In the genomic region with DNA sequence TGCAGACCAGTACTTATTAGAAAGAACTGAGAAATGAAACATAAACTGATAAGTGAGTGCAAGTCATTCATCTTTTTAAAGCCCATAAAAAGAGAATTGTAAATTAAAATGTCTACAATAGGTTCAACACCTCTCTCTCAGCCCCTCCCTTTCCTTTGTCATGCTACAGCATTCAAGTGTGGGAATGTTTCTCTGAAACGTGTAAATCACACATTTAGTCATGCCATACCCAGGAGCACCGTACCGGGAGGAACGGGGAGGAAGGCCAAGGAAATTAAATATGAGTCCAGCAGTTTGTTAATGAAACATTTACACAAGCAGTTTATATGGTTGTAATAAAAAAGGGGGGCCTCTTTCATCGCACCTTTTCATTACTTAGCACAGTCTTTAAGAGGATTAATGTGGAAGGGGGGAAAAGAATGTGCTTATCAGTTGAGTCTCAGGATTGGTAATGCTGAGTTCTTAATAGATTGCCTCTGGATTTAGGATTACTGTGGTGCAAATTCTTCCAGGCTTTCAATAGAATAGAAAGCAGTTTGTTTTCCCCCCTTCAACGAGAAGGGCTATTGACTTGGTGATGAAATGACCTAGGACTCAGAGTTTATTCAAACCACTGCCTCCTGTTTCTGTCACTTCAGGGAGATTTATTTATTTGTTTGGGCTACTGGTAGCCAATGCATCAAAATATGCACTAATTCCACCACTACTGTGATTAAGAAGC, we compare ENCODE assay signal across 12 cellular contexts.
A peak's percentile ranks its signal among the peaks of the same experiment; 100 is the strongest.
DNase-seq lines count a peak whose midpoint lies in the region; ATAC-seq and TF ChIP-seq lines count a peak whose summit lies in the region.
"Had no signal": no experiment of that assay in that cellular context is flagged by ENCODE, and none has a peak within 500 bp of the region (broad histone marks: within the 10 kb centered on the region; RNA-seq: fewer than 3 reads in every experiment).

No MANE protein-coding gene starts in this region.

- H3K36me3 ChIP-seq in SU-DHL-6 (ENCODE audit: low read length): no peaks in the 10 kb centered on the region
- H3K36me3 ChIP-seq in mesenchymal stem cell (ENCODE audit: control insufficient read depth in 1 of 2, insufficient read depth in 2 of 2, low read depth in 1 of 2, low read length in 2 of 2): no peaks in the 10 kb centered on the region
- no peaks in the 10 kb centered on the region for H3K36me3 ChIP-seq in esophagus muscularis mucosa

- no peaks in the 10 kb centered on the region for H3K4me1 Mint-ChIP-seq in activated CD4-positive, alpha-beta T cell treated with anti-CD3 and anti-CD28 coated beads, Interleukin-2, amount 10 ng/mL, durations not matched to agents 7 days and 5 days
- H3K4me1 Mint-ChIP-seq: activated naive CD4-positive, alpha-beta T cell treated with anti-CD3 and anti-CD28 coated beads, Interleukin-2, amount 10 ng/mL, durations not matched to agents 7 days and 5 days; T-helper 17 cell had no signal

- no peak overlapping the region for H3K27ac Mint-ChIP-seq in activated CD4-positive, alpha-beta T cell treated with anti-CD3 and anti-CD28 coated beads, Interleukin-2, amount 10 ng/mL, durations not matched to agents 7 days and 5 days
- H3K27ac Mint-ChIP-seq: activated CD8-positive, alpha-beta T cell treated with anti-CD3 and anti-CD28 coated beads for 36 hours; activated naive CD4-positive, alpha-beta T cell treated with anti-CD3 and anti-CD28 coated beads, Interleukin-2, amount 10 ng/mL, durations not matched to agents 7 days and 5 days; T-helper 17 cell had no signal

- H3K27me3 ChIP-seq in SU-DHL-6 (ENCODE audit: low read length) (no peaks in the 10 kb centered on the region), mesenchymal stem cell (ENCODE audit: control insufficient read depth in 1 of 2, insufficient read depth in 1 of 2, low read length in 2 of 2) (no peaks in the 10 kb centered on the region), esophagus muscularis mucosa (no peaks in the 10 kb centered on the region)

- H4K20me1 ChIP-seq in SU-DHL-6 (ENCODE audit: low read depth, low read length): no peaks in the 10 kb centered on the region

- no peak overlapping the region for H4K91ac ChIP-seq in mesenchymal stem cell (ENCODE audit: low read length)

- H3F3A ChIP-seq in SU-DHL-6 (ENCODE audit: insufficient read depth): peaks cover 28% of the 10 kb centered on the region

- no peak for TF ChIP-seq CTCF in SU-DHL-6 (IDR thresholded peaks at IDR 0.05; ENCODE audit: insufficient read depth, low read length, poor library complexity, severe bottlenecking)
- TF ChIP-seq CTCF in esophagus muscularis mucosa (IDR thresholded peaks at IDR 0.05): no peak

- H3K9ac ChIP-seq in SU-DHL-6 (ENCODE audit: low read length): peak overlapping the region; percentile 54
- no peak overlapping the region for H3K9ac ChIP-seq in mesenchymal stem cell (ENCODE audit: low read length)

- intact Hi-C loops in esophagus muscularis mucosa (cut with DNase I): no loop called here

- no peaks in the 10 kb centered on the region for H3K79me2 ChIP-seq in SU-DHL-6 (ENCODE audit: insufficient read depth, low read length)

- TF ChIP-seq POLR2A in esophagus muscularis mucosa (IDR thresholded peaks at IDR 0.05; ENCODE audit: low read depth): no peak

- H2AK5ac ChIP-seq in mesenchymal stem cell (ENCODE audit: low read length, severe bottlenecking): no peak overlapping the region

- no peaks in the 10 kb centered on the region for H3K9me2 ChIP-seq in SU-DHL-6 (replicated peaks; ENCODE audit: insufficient read depth, low read length)

- peak overlapping the region; percentile 89 for H3K27ac ChIP-seq in SU-DHL-6 (ENCODE audit: low read depth, low read length)
- no peak overlapping the region for H3K27ac ChIP-seq in mesenchymal stem cell (ENCODE audit: low read length, poor library complexity, severe bottlenecking)
- H3K27ac ChIP-seq in esophagus muscularis mucosa (replicated peaks in 1 of 4): no peak overlapping the region

- H3K4me3 Mint-ChIP-seq in activated CD4-positive, alpha-beta T cell treated with anti-CD3 and anti-CD28 coated beads, Interleukin-2, amount 10 ng/mL, durations not matched to agents 7 days and 5 days: no peak overlapping the region
- H3K4me3 Mint-ChIP-seq: activated CD8-positive, alpha-beta T cell treated with anti-CD3 and anti-CD28 coated beads for 36 hours; activated naive CD4-positive, alpha-beta T cell treated with anti-CD3 and anti-CD28 coated beads, Interleukin-2, amount 10 ng/mL, durations not matched to agents 7 days and 5 days; T-helper 17 cell had no signal

- H3K14ac ChIP-seq in mesenchymal stem cell (ENCODE audit: low read length in 2 of 2): no peak overlapping the region

- H3K4me3 ChIP-seq in SU-DHL-6 (ENCODE audit: insufficient read depth, low read length, poor library complexity, severe bottlenecking): peak overlapping the region; percentile 41
- no peak overlapping the region for H3K4me3 ChIP-seq in mesenchymal stem cell (ENCODE audit: insufficient read depth in 1 of 2, low read depth in 1 of 2, low read length in 2 of 2)
- H3K4me3 ChIP-seq in esophagus muscularis mucosa: no peak overlapping the region

- no peaks in the 10 kb centered on the region for H3K79me1 ChIP-seq in mesenchymal stem cell (replicated peaks; ENCODE audit: low read length, poor library complexity, severe bottlenecking)

- peak overlapping the region; percentile 54 for H4K8ac ChIP-seq in mesenchymal stem cell (ENCODE audit: low read length)

- peak overlapping the region; percentile 34 for H2BK120ac ChIP-seq in mesenchymal stem cell (ENCODE audit: low read depth, low read length)

- H2BK15ac ChIP-seq in mesenchymal stem cell (ENCODE audit: low read depth, poor library complexity, severe bottlenecking): no peak overlapping the region

- POLR2A ChIA-PET in activated CD4-positive, alpha-beta T cell treated with anti-CD3 and anti-CD28 coated beads, Interleukin-2, amount 10 ng/mL, durations not matched to agents 7 days and 5 days (lab: Charles Lee): no interaction called here

- H2AFZ ChIP-seq in SU-DHL-6 (ENCODE audit: low read depth, low read length, severe bottlenecking): peak overlapping the region; percentile 30
- H2AFZ ChIP-seq in mesenchymal stem cell (ENCODE audit: low read depth, low read length): no peak overlapping the region

- H3K36me3 Mint-ChIP-seq in activated CD4-positive, alpha-beta T cell treated with anti-CD3 and anti-CD28 coated beads, Interleukin-2, amount 10 ng/mL, durations not matched to agents 7 days and 5 days (ENCODE audit: low read depth): no peaks in the 10 kb centered on the region
- H3K36me3 Mint-ChIP-seq: activated naive CD4-positive, alpha-beta T cell treated with anti-CD3 and anti-CD28 coated beads, Interleukin-2, amount 10 ng/mL, durations not matched to agents 7 days and 5 days had no signal

- ATAC-seq in GM18498 (IDR thresholded peaks at IDR 0.05; ENCODE audit: unreplicated experiment) (peak; percentile 23), HG02763 (IDR thresholded peaks at IDR 0.05; ENCODE audit: unreplicated experiment) (peak; percentile 6), HG03565 (IDR thresholded peaks at IDR 0.05; ENCODE audit: unreplicated experiment) (no peak)
- ATAC-seq: activated CD8-positive, alpha-beta T cell treated with anti-CD3 and anti-CD28 coated beads for 36 hours; T-helper 17 cell had no signal

- H3K18ac ChIP-seq in mesenchymal stem cell (ENCODE audit: low read depth in 1 of 2, low read length in 2 of 2): peak overlapping the region in 1 of 2 experiments; percentile 79

- no peaks in the 10 kb centered on the region for H3K27me3 Mint-ChIP-seq in activated CD4-positive, alpha-beta T cell treated with anti-CD3 and anti-CD28 coated beads, Interleukin-2, amount 10 ng/mL, durations not matched to agents 7 days and 5 days
- H3K27me3 Mint-ChIP-seq: activated CD8-positive, alpha-beta T cell treated with anti-CD3 and anti-CD28 coated beads for 36 hours; activated naive CD4-positive, alpha-beta T cell treated with anti-CD3 and anti-CD28 coated beads, Interleukin-2, amount 10 ng/mL, durations not matched to agents 7 days and 5 days; T-helper 17 cell had no signal

- H3K4me2 ChIP-seq in SU-DHL-6 (ENCODE audit: low read depth, low read length, poor library complexity, severe bottlenecking) (peak overlapping the region; percentile 75), mesenchymal stem cell (ENCODE audit: low read length, poor library complexity, severe bottlenecking) (no peak overlapping the region)

- H3K4ac ChIP-seq in mesenchymal stem cell (ENCODE audit: low read depth in 1 of 2, low read length in 2 of 2): no peak overlapping the region

- H3K9me3 ChIP-seq in SU-DHL-6 (ENCODE audit: insufficient read depth, low read length): no peaks in the 10 kb centered on the region
- peaks cover 4% of the 10 kb centered on the region for H3K9me3 ChIP-seq in mesenchymal stem cell (ENCODE audit: control insufficient read depth, low read length)
- H3K9me3 ChIP-seq in esophagus muscularis mucosa: no peaks in the 10 kb centered on the region

- H3K4me1 ChIP-seq in mesenchymal stem cell (ENCODE audit: control insufficient read depth, insufficient read depth, low read depth, low read length) (no peaks in the 10 kb centered on the region), esophagus muscularis mucosa (peaks cover 5 to 20% (median 14%) of the 10 kb centered on the region in 4 donors)

- CTCF ChIA-PET in activated CD4-positive, alpha-beta T cell treated with anti-CD3 and anti-CD28 coated beads, Interleukin-2, amount 10 ng/mL, durations not matched to agents 7 days and 5 days (lab: Charles Lee): no interaction called here

- H3K23ac ChIP-seq in mesenchymal stem cell (ENCODE audit: low read length in 2 of 2): no peak overlapping the region

- TF ChIP-seq EP300 in esophagus muscularis mucosa (IDR thresholded peaks at IDR 0.05): no peak

- H2BK12ac ChIP-seq in mesenchymal stem cell (ENCODE audit: low read length in 2 of 2): peak overlapping the region in 1 of 2 experiments; percentile 67

- H3K9me3 Mint-ChIP-seq in activated CD4-positive, alpha-beta T cell treated with anti-CD3 and anti-CD28 coated beads, Interleukin-2, amount 10 ng/mL, durations not matched to agents 7 days and 5 days: peaks cover 2% of the 10 kb centered on the region
- H3K9me3 Mint-ChIP-seq: activated CD8-positive, alpha-beta T cell treated with anti-CD3 and anti-CD28 coated beads for 36 hours; activated naive CD4-positive, alpha-beta T cell treated with anti-CD3 and anti-CD28 coated beads, Interleukin-2, amount 10 ng/mL, durations not matched to agents 7 days and 5 days had no signal

- WGBS in mesenchymal stem cell: 70% methylated on average over 3 of the region's 6 CpGs
- 60% methylated on average over 6 of the region's 6 CpGs for WGBS in esophagus muscularis mucosa

- H2BK5ac ChIP-seq in mesenchymal stem cell (ENCODE audit: low read depth, low read length, poor library complexity, severe bottlenecking): no peak overlapping the region

- peak; percentile 39 for DNase-seq in mesenchymal stem cell
- no peak for DNase-seq in activated CD4-positive, alpha-beta T cell treated with anti-CD3 and anti-CD28 coated beads, Interleukin-2, amount 10 ng/mL, durations not matched to agents 7 days and 5 days
- DNase-seq in AG20443 (ENCODE audit: low spot score): no peak
- DNase-seq in esophagus muscularis mucosa (ENCODE audit: extremely low spot score): no peak
- DNase-seq: activated CD8-positive, alpha-beta T cell treated with anti-CD3 and anti-CD28 coated beads for 36 hours; activated naive CD4-positive, alpha-beta T cell treated with anti-CD3 and anti-CD28 coated beads, Interleukin-2, amount 10 ng/mL, durations not matched to agents 7 days and 5 days; NCI-H1048; T-helper 17 cell had no signal
